24 cellular contexts compared by ENCODE assay signal in genomic region chr14:63268746-63269145, GRCh38.
DNase-seq lines count a peak whose midpoint lies in the region; ATAC-seq and FAIRE-seq lines count a peak whose summit lies in the region.
"Had no signal": no experiment of that assay in that cellular context is flagged by ENCODE, and none has a peak within 500 bp of the region (broad histone marks: within the 10 kb centered on the region; RNA-seq: fewer than 3 reads in every experiment).

No MANE protein-coding gene starts in this region.

- DNase-seq in HTR-8/SVneo (ENCODE audit: insufficient read length, low spot score) (no peak), cerebellar cortex (ENCODE audit: low spot score) (peak; percentile 96), left kidney (ENCODE audit: low read depth, low spot score) (peak; percentile 39), urothelium cell line (ENCODE audit: low spot score) (no peak), NCI-H748 treated with DMSO at 0.1 percent for 48 hours (lab: John Stamatoyannopoulos, UW) (no peak)
- no peak for DNase-seq in stimulated activated naive CD8-positive, alpha-beta T cell treated with anti-CD3 and anti-CD28 coated beads, Interleukin-15, Interleukin-2, amounts not matched to agents 100 U/mL and 50 U/mL, for 24 hours
- DNase-seq: 8988T; ACHN; AML-193; BE2C; CD4-positive, alpha-beta T cell; CD8-positive, alpha-beta memory T cell; DMS 273 treated with DMSO at 0.1 percent for 48 hours; DMS53; DMS79 treated with DMSO at 0.1 percent for 48 hours; GOT3; HFFc6 had no signal

- FAIRE-seq in HTR-8/SVneo (lab: Jason Lieb, UNC), result peak; percentile 96
- FAIRE-seq in urothelium cell line (lab: Jason Lieb, UNC), result peak; percentile 52
- FAIRE-seq: D721Med, G401.6, GM12892, GM19239, H54 had no signal

- no peak for ATAC-seq in GM19023 (IDR thresholded peaks at IDR 0.05; ENCODE audit: unreplicated experiment)
- no peak for ATAC-seq in stimulated activated naive CD8-positive, alpha-beta T cell treated with anti-CD3 and anti-CD28 coated beads, Interleukin-15, Interleukin-2, amounts not matched to agents 100 U/mL and 50 U/mL, for 24 hours
- ATAC-seq: A549 had no signal

Comparison
In these comparisons a context has a peak if more than half of its experiments do, and no peak if none do; other contexts are left out.
1. DNase-seq: peak in cerebellar cortex (single experiment) and left kidney (single experiment); none in HTR-8/SVneo (single experiment), urothelium cell line (single experiment), stimulated activated naive CD8-positive, alpha-beta T cell treated with anti-CD3 and anti-CD28 coated beads, Interleukin-15, Interleukin-2, amounts not matched to agents 100 U/mL and 50 U/mL, for 24 hours (single experiment) and NCI-H748 treated with DMSO at 0.1 percent for 48 hours (single experiment).